ENCODE assay signal across 15 cellular contexts in the genomic region with DNA sequence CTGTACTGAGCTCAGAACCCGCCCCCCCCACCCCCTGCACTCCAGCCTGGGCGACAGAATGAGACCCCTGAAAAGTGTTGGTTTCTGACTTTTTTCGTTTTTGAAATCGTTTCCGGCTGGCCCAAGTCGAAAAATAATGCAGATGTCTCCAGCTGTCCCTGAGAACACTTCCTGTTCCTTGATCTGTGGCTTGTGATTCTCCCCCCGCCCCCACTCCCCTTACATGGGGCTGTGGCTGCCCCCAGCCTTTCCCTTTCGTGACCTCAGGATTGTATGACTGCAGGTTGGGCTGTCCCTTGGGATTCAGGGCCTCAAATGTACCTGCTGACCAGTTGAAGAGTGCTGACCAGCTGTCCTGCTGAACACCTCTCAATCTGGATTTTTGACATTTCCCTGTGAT. TPM values are rescaled to one million over a fixed set of nuclear protein-coding genes. Genes with fewer than 3 reads are reported as not detected.
DNase-seq lines count a peak whose midpoint lies in the region; ATAC-seq, FAIRE-seq and TF ChIP-seq lines count a peak whose summit lies in the region.
"Had no signal": no experiment of that assay in that cellular context is flagged by ENCODE, and none has a peak within 500 bp of the region (broad histone marks: within the 10 kb centered on the region; RNA-seq: fewer than 3 reads in every experiment).

No MANE protein-coding gene starts in this region.

- no peaks in the 10 kb centered on the region for H4K20me1 ChIP-seq in GM12878 (ENCODE audit: control insufficient read depth, insufficient read depth)

- TF ChIP-seq EP300 in GM12878 (IDR thresholded peaks at IDR 0.05; ENCODE audit: borderline replicate concordance in 1 of 2, control insufficient read depth in 1 of 2, low read depth in 2 of 2, low read length in 2 of 2) = no peak
- no peak for TF ChIP-seq EP300 in ovary (IDR thresholded peaks at IDR 0.05)

- 0% methylated on average over 8 of the region's 8 CpGs for WGBS in GM12878 (ENCODE audit: insufficient coverage, insufficient replicate concordance, low lambda C conversion rate, missing lambda C conversion rate)
- WGBS in ovary, 3 donors = 2 to 18% (median 4%) methylated on average over 8 of the region's 8 CpGs

- no peak overlapping the region for H3K27ac ChIP-seq in CD4-positive, alpha-beta T cell (ENCODE audit: low read depth, low read length)
- H3K27ac ChIP-seq in GM12878 (ENCODE audit: control insufficient read depth, insufficient read depth) (no peak overlapping the region), ovary (no peak overlapping the region)
- H3K27ac ChIP-seq: 22Rv1, cardiac muscle cell, left ventricle myocardium inferior had no signal

- H3K79me2 ChIP-seq in GM12878 (ENCODE audit: control insufficient read depth, insufficient read depth, low read length) = no peaks in the 10 kb centered on the region

- FAIRE-seq in GM12878 (lab: Jason Lieb, UNC) = no peak

- intact Hi-C loops in CD4-positive, alpha-beta T cell (cut with DNase I, micrococcal nuclease) = no loop called here
- intact Hi-C loops in GM12878 (cut with micrococcal nuclease; ENCODE audit: unreplicated experiment) = no loop called here
- intact Hi-C loops in ovary (cut with DNase I) = no loop called here

- no TSS peak for BruUV-seq in GM12878 (replicated peaks; lab: Mats Ljungman, UMichigan)

- H3K4me1 Mint-ChIP-seq in CD4-positive, alpha-beta T cell (ENCODE audit: low read depth) = peaks cover 35% of the 10 kb centered on the region

- peak; percentile 56 for DNase-seq in DMS53 (lab: John Stamatoyannopoulos, UW)
- DNase-seq in DMS53 treated with DMSO at 0.1 percent for 48 hours (lab: John Stamatoyannopoulos, UW; ENCODE audit: unreplicated experiment) = no peak
- no peak for DNase-seq in CD4-positive, alpha-beta T cell
- peak; percentile 86 for DNase-seq in NB4 (ENCODE audit: low read depth)
- no peak for DNase-seq in GM12878 (ENCODE audit: low read depth, low spot score)
- DNase-seq in ovary = no peak
- no peak for DNase-seq in AG08395 (ENCODE audit: low spot score)
- no peak for DNase-seq in stimulated activated CD4-positive, alpha-beta T cell treated with anti-CD3 and anti-CD28 coated beads, Interleukin-2, amount 100 ng/mL, for 24 hours
- DNase-seq: activated gamma-delta T cell treated with Interleukin-2 at 50 U/mL for 16 hours, endodermal cell, left ventricle myocardium inferior, NCI-H2081 treated with DMSO at 0.1 percent for 48 hours had no signal

- H3K4me2 ChIP-seq in GM12878 (ENCODE audit: control insufficient read depth, insufficient read depth) = 0 out of 2 replicates have a peak overlapping the region, but pooled peaks have one; percentile 22

- TF ChIP-seq RAD21 in GM12878 (IDR thresholded peaks at IDR 0.05; ENCODE audit: insufficient read depth, low read depth, low read length) = no peak

- peak overlapping the region; percentile 32 for H3K4me3 ChIP-seq in NB4 (ENCODE audit: low read depth, low read length)
- no peak overlapping the region for H3K4me3 ChIP-seq in GM12878
- H3K4me3 ChIP-seq in ovary = no peak overlapping the region
- H3K4me3 ChIP-seq: cardiac muscle cell, left ventricle myocardium inferior had no signal

- no peak for TF ChIP-seq POLR2A in NB4 (IDR thresholded peaks at IDR 0.05; ENCODE audit: extremely low read depth, insufficient read length)
- no peak for TF ChIP-seq POLR2A in GM12878 (IDR thresholded peaks at IDR 0.05; ENCODE audit: low read depth, low read length)
- no peak for TF ChIP-seq POLR2A in ovary (IDR thresholded peaks at IDR 0.05)

- H3K27me3 ChIP-seq in CD4-positive, alpha-beta T cell (ENCODE audit: control insufficient read depth, insufficient read depth, low read length) = no peaks in the 10 kb centered on the region
- H3K27me3 ChIP-seq in GM12878 (replicated peaks in 1 of 2; ENCODE audit: control insufficient read depth in 2 of 2, insufficient read depth in 2 of 2, low read length in 1 of 2) (no peaks in the 10 kb centered on the region), ovary (no peaks in the 10 kb centered on the region)

- POLR2A ChIA-PET in CD4-positive, alpha-beta T cell (lab: Charles Lee) = interaction anchor here (1.1 to 3.5 kb wide), 4 partner anchors 10 to 16 kb away, joined by 3 to 35 read pairs (median 4); no protein-coding TSS in a partner anchor
- POLR2A ChIA-PET in GM12878 (lab: Charles Lee) = no interaction called here

- peak overlapping the region; percentile 88 for H3K4me3 Mint-ChIP-seq in CD4-positive, alpha-beta T cell
- H3K4me3 Mint-ChIP-seq: endodermal cell had no signal

- H2AFZ ChIP-seq in GM12878 (ENCODE audit: control insufficient read depth, low read depth, low read length) = no peak overlapping the region; the same call in 1 of the 2 replicates

- peaks cover 7% of the 10 kb centered on the region for H3K27me3 Mint-ChIP-seq in CD4-positive, alpha-beta T cell

- no peak for ATAC-seq in CD4-positive, alpha-beta T cell (ENCODE audit: poor library complexity)
- no peak for ATAC-seq in GM12878

- H3K4me1 ChIP-seq in GM12878 (ENCODE audit: control insufficient read depth, insufficient read depth, low read length) (peaks cover 9% of the 10 kb centered on the region), ovary (ENCODE audit: insufficient read depth) (no peaks in the 10 kb centered on the region)
- H3K4me1 ChIP-seq: left ventricle myocardium inferior had no signal

- H3K27ac Mint-ChIP-seq in CD4-positive, alpha-beta T cell = peak overlapping the region; percentile 94
- H3K27ac Mint-ChIP-seq: endodermal cell, progenitor cell of endocrine pancreas had no signal

- RAD21 ChIA-PET in GM12878 (lab: Charles Lee; ENCODE audit: unreplicated experiment) = no interaction called here

- no peaks in the 10 kb centered on the region for H3K36me3 Mint-ChIP-seq in CD4-positive, alpha-beta T cell (ENCODE audit: low read depth)

- H3K36me3 ChIP-seq in GM12878 (ENCODE audit: control insufficient read depth in 2 of 2, insufficient read depth in 2 of 2, low read length in 1 of 2) (no peaks in the 10 kb centered on the region), ovary (no peaks in the 10 kb centered on the region)
- H3K36me3 ChIP-seq: cardiac muscle cell, left ventricle myocardium inferior had no signal

- H3K9ac ChIP-seq in GM12878 (ENCODE audit: control insufficient read depth, insufficient read depth, low read length) = no peak overlapping the region

- in situ Hi-C loops in GM12878 (cut with MboI) = no loop called here

- CTCF ChIA-PET in CD4-positive, alpha-beta T cell (lab: Charles Lee) = interaction anchor here (1.9 kb wide), 1 partner anchor 24 kb away, joined by 8 read pairs; no protein-coding TSS in a partner anchor
- CTCF ChIA-PET in GM12878 (lab: Yijun Ruan, JAX) = interaction anchor here (1.7 kb wide), 1 partner anchor 25 kb away, joined by 6 read pairs; no protein-coding TSS in a partner anchor

- no peaks in the 10 kb centered on the region for H3K9me3 ChIP-seq in CD4-positive, alpha-beta T cell (ENCODE audit: control insufficient read depth, low read length)
- H3K9me3 ChIP-seq in GM12878 (replicated peaks; ENCODE audit: control insufficient read depth, insufficient read depth, low read length) = no peaks in the 10 kb centered on the region
- H3K9me3 ChIP-seq in ovary = no peaks in the 10 kb centered on the region
- H3K9me3 ChIP-seq: left ventricle myocardium inferior had no signal

- SMC1A ChIA-PET in GM12878 (lab: Charles Lee; ENCODE audit: uncharacterized antibody, unreplicated experiment) = no interaction called here

- no peak for TF ChIP-seq CTCF in CD4-positive, alpha-beta T cell (IDR thresholded peaks at IDR 0.05)
- TF ChIP-seq CTCF in NB4 (IDR thresholded peaks at IDR 0.05; ENCODE audit: low read depth, low read length) (no peak), GM12878 (IDR thresholded peaks at IDR 0.05 in 2 of 3, conservative IDR thresholded peaks at IDR 0.05 in 1 of 3; ENCODE audit: control insufficient read depth in 2 of 3, extremely low read depth in 1 of 3, insufficient read depth in 1 of 3, low read depth in 3 of 3, low read length in 3 of 3) (no peak), ovary (IDR thresholded peaks at IDR 0.05) (no peak)

- H3K9me3 Mint-ChIP-seq in CD4-positive, alpha-beta T cell = peaks cover 3% of the 10 kb centered on the region

RNA-seq across cellular contexts. Expression of gene NOC4L, which starts 34.1 kb away (rescaled TPM):
- total RNA-seq in CD4-positive, alpha-beta T cell = 10 to 100 TPM; 21.8 to 22.3 TPM
- 7.8 and 8.6 TPM in 2 replicates for total RNA-seq in GM12878 (2013; cell fraction: nucleolus; rRNA removed)
- total RNA-seq in GM12878 (2014; rRNA removed) = 22.6 and 32.0 TPM in 2 replicates
- 4.7 and 7.4 TPM in 2 replicates for total RNA-seq in GM12878 (2014; rRNA removed; fragmentation: Illumina TruSeq; extraction: Trizol)
- 45.2 and 45.3 TPM in 2 replicates for total RNA-seq in GM12878 (2021)
- polyA plus RNA-seq in GM12878 (2011; ENCODE audit: low read depth) = 4.1 TPM
- polyA plus RNA-seq in GM12878 (2011; rRNA removed) = 1.2 and 4.6 TPM in 2 replicates
- polyA plus RNA-seq in GM12878 (2011; cell fraction: cytosol; rRNA removed) = 8.2 and 9.6 TPM in 2 replicates
- polyA plus RNA-seq in GM12878 (2011; cell fraction: nucleus; rRNA removed) = 20.7 and 33.0 TPM in 2 replicates
- 18.3 and 19.4 TPM in 2 replicates for polyA plus RNA-seq in GM12878 (2012)
- 2.7 and 7.9 TPM in 2 replicates for polyA plus RNA-seq in GM12878 (2014; fragmentation: Illumina TruSeq; extraction: Trizol)
- polyA plus RNA-seq in GM12878 (2014; fragmentation: Nextera tagmentation; extraction: Ambion mirVana) = 1 to 10 TPM in 1 of 2 experiments, under 1 TPM in 1; 0.72 to 3.7 TPM
- polyA plus RNA-seq in GM12878 (2014; rRNA removed) = 22.6 and 32.9 TPM in 2 replicates
- polyA plus RNA-seq in GM12878 (2016; fragmentation: Nextera tagmentation; extraction: Ambion mirVana) = 10 to 100 TPM; 65.0 to 68.2 TPM
- polyA minus RNA-seq in GM12878 (2011; rRNA and poly(A)+ RNA removed) = 2.0 and 5.5 TPM in 2 replicates
- polyA minus RNA-seq in GM12878 (2011; cell fraction: cytosol; rRNA and poly(A)+ RNA removed) = 9.8 and 12.6 TPM in 2 replicates
- 5.4 and 8.8 TPM in 2 replicates for polyA minus RNA-seq in GM12878 (2011; cell fraction: nucleus; rRNA and poly(A)+ RNA removed)
- 10 to 100 TPM in 6 of 7 donors, 1 to 10 TPM in 1; 8.6 to 23.4 (median 18.5) TPM for total RNA-seq in ovary
- polyA plus RNA-seq in ovary = 10 to 100 TPM in 1 of 2 donors, 1 to 10 TPM in 1; 1.2 to 24.6 TPM

RNA-seq across cellular contexts. Expression of gene DDX51, which starts 34.2 kb away (rescaled TPM):
- total RNA-seq in CD4-positive, alpha-beta T cell = 10 to 100 TPM; 58.0 to 59.3 TPM
- 42.9 and 51.7 TPM in 2 replicates for total RNA-seq in GM12878 (2013; cell fraction: nucleolus; rRNA removed)
- total RNA-seq in GM12878 (2014; rRNA removed) = 12.9 and 16.2 TPM in 2 replicates
- 7.5 and 8.1 TPM in 2 replicates for total RNA-seq in GM12878 (2014; rRNA removed; fragmentation: Illumina TruSeq; extraction: Trizol)
- 27.7 and 29.1 TPM in 2 replicates for total RNA-seq in GM12878 (2021)
- polyA plus RNA-seq in GM12878 (2011; ENCODE audit: low read depth) = 8.2 TPM
- 4.6 and 9.4 TPM in 2 replicates for polyA plus RNA-seq in GM12878 (2011; rRNA removed)
- 10.0 and 18.0 TPM in 2 replicates for polyA plus RNA-seq in GM12878 (2011; cell fraction: cytosol; rRNA removed)
- 71.9 and 97.4 TPM in 2 replicates for polyA plus RNA-seq in GM12878 (2011; cell fraction: nucleus; rRNA removed)
- 15.6 and 23.5 TPM in 2 replicates for polyA plus RNA-seq in GM12878 (2012)
- polyA plus RNA-seq in GM12878 (2014; fragmentation: Illumina TruSeq; extraction: Trizol) = 7.3 and 10.5 TPM in 2 replicates
- 1 to 10 TPM in 1 of 2 experiments, under 1 TPM in 1; 0.97 to 1.6 TPM for polyA plus RNA-seq in GM12878 (2014; fragmentation: Nextera tagmentation; extraction: Ambion mirVana)
- 24.9 and 26.7 TPM in 2 replicates for polyA plus RNA-seq in GM12878 (2014; rRNA removed)
- polyA plus RNA-seq in GM12878 (2016; fragmentation: Nextera tagmentation; extraction: Ambion mirVana) = 10 to 100 TPM in 1 of 2 experiments, 1 to 10 TPM in 1; 1.7 to 10.3 TPM
- polyA minus RNA-seq in GM12878 (2011; rRNA and poly(A)+ RNA removed) = 8.0 and 11.4 TPM in 2 replicates
- polyA minus RNA-seq in GM12878 (2011; cell fraction: cytosol; rRNA and poly(A)+ RNA removed) = 6.0 and 6.7 TPM in 2 replicates
- polyA minus RNA-seq in GM12878 (2011; cell fraction: nucleus; rRNA and poly(A)+ RNA removed) = 17.3 and 29.9 TPM in 2 replicates
- total RNA-seq in ovary = 10 to 100 TPM; 18.0 to 26.2 (median 21.8) TPM
- polyA plus RNA-seq in ovary = 10 to 100 TPM in 1 of 2 donors, 1 to 10 TPM in 1; 10.0 to 21.9 TPM

Comparison
In these comparisons a context has a peak if more than half of its experiments do, and no peak if none do; other contexts are left out.
1. DNase-seq: peak in DMS53 (single experiment) and NB4 (single experiment); none in DMS53 treated with DMSO at 0.1 percent for 48 hours (single experiment), CD4-positive, alpha-beta T cell (0 of 10), GM12878 (single experiment), ovary (0 of 5), AG08395 (single experiment) and stimulated activated CD4-positive, alpha-beta T cell treated with anti-CD3 and anti-CD28 coated beads, Interleukin-2, amount 100 ng/mL, for 24 hours (0 of 2).